ENCODE assay signal across 8 cellular contexts in the genomic region with DNA sequence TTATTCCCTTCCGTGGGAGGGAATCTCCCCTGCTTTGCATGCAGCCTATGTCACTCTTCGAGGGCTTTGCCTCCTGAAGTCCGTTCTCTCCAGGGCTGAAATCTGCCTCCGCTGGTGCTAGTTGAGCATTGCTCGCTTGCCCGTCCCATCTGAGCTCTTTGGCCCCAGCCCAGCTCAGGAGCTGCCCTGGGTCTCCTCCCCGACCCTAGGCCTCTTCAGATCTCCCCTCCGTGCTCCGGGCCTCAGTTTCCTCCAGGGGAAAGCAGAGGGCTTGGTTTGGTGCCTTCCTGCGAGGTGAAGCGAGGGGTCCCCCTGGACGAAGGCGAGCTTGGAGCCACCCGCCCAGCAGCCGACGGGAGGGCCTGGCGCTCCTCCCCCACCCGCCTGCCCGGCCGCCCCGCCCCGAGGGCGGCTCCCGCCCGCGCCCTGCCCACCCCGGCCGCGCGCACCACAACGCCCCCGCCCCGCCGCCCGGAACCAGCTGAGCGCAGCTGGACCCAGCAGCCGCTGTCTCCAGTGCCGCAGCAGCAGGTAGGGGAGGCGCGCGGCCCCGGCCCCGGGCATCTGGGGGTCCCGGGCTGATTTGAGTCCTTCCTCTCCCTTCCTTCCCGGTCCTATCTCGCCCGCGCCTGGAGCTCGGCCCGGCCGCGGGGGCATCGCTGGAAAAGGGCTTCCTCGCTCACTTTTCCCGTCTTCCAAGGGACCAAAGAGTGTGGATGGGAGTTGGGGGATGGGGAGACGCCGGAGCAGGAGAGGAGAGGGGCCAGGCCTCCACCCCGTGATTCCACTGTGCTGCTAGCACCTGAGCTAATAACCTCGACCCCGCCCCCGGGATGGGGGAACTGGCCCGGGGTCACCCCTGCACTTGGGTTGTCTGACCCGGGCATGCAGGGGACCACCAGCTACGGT. TPM values are rescaled to one million over a fixed set of nuclear protein-coding genes. Genes with fewer than 3 reads are reported as not detected.
DNase-seq lines count a peak whose midpoint lies in the region; ATAC-seq and TF ChIP-seq lines count a peak whose summit lies in the region.

A gene (plus strand): TSS at position 474 of the 909 bp plus-strand sequence. CDS start 33,810 bp downstream, outside the sequence.

- POLR2A ChIA-PET in activated B cell treated with CpG ODN at 0.5 μM for 24 hours (lab: Charles Lee): interaction anchor here (0.7 to 1.7 kb wide), 5 partner anchors 17 to 398 kb away, joined by 3 to 10 read pairs (median 3); a partner anchor contains a TSS

- H3K36me3 ChIP-seq in H7 (replicated peaks; ENCODE audit: control insufficient read depth, insufficient read depth, low read length) (no peaks in the 10 kb centered on the region), smooth muscle cell (ENCODE audit: low read depth) (no peaks in the 10 kb centered on the region)

- peak within 1 kb of the TSS; percentile 87 for H2AFZ ChIP-seq in smooth muscle cell (ENCODE audit: low read depth)

- H3K27me3 ChIP-seq in H7 (ENCODE audit: control insufficient read depth, insufficient read depth, low read length) (peaks cover 34% of the 10 kb centered on the region), smooth muscle cell (ENCODE audit: low read depth) (no peaks in the 10 kb centered on the region)

- H3K27me3 Mint-ChIP-seq in activated B cell treated with CpG ODN at 0.5 μM for 24 hours: no peaks in the 10 kb centered on the region

- peaks cover 35% of the 10 kb centered on the region for H3K4me1 ChIP-seq in smooth muscle cell (ENCODE audit: low read depth)

- TF ChIP-seq POLR2A in NB4 (IDR thresholded peaks at IDR 0.05; ENCODE audit: extremely low read depth, insufficient read length): peak; percentile 67

- TF ChIP-seq CTCF in NB4 (IDR thresholded peaks at IDR 0.05; ENCODE audit: low read depth, low read length): peak; percentile 1
- no peak for TF ChIP-seq CTCF in activated B cell treated with CpG ODN at 0.5 μM for 24 hours (IDR thresholded peaks at IDR 0.05)
- no peak for TF ChIP-seq CTCF in smooth muscle cell (IDR thresholded peaks at IDR 0.05; ENCODE audit: borderline replicate concordance, insufficient read depth, poor library complexity, severe bottlenecking)

- H3K9me3 ChIP-seq in smooth muscle cell (replicated peaks; ENCODE audit: low read depth): no peaks in the 10 kb centered on the region

- H3K36me3 Mint-ChIP-seq in activated B cell treated with CpG ODN at 0.5 μM for 24 hours (ENCODE audit: low read depth): no peaks in the 10 kb centered on the region

- peak within 1 kb of the TSS; percentile 66 for H3K9ac ChIP-seq in smooth muscle cell (ENCODE audit: low read depth)

- H3K4me2 ChIP-seq in smooth muscle cell: peak within 1 kb of the TSS; percentile 95

- H3K27ac Mint-ChIP-seq in activated B cell treated with CpG ODN at 0.5 μM for 24 hours: peak within 1 kb of the TSS; percentile 46

- peaks cover 37% of the 10 kb centered on the region for H3K79me2 ChIP-seq in smooth muscle cell (ENCODE audit: low read depth)

- H3F3A ChIP-seq in smooth muscle cell (ENCODE audit: low read depth): peaks cover 41% of the 10 kb centered on the region

- H3K9me3 Mint-ChIP-seq in activated B cell treated with CpG ODN at 0.5 μM for 24 hours: no peaks in the 10 kb centered on the region

- peaks cover 39% of the 10 kb centered on the region for H3K4me1 Mint-ChIP-seq in activated B cell treated with CpG ODN at 0.5 μM for 24 hours

- CTCF ChIA-PET in activated B cell treated with CpG ODN at 0.5 μM for 24 hours (lab: Charles Lee): interaction anchor here (0.8 to 2.8 kb wide), 5 partner anchors 9 to 251 kb away, joined by 3 to 14 read pairs (median 3); no protein-coding TSS in a partner anchor

- intact Hi-C loops in activated B cell treated with CpG ODN at 0.5 μM for 24 hours (cut with micrococcal nuclease): loop anchor here (1.0 to 5.0 kb wide), 2 partner anchors 10 to 99 kb away; no protein-coding TSS in a partner anchor

- DNase-seq in ELF-1 (ENCODE audit: low read depth, low spot score): peak; percentile 83
- DNase-seq in H7: peak; percentile 97
- DNase-seq in NB4 (ENCODE audit: low read depth): peak; percentile 82
- DNase-seq in activated B cell treated with CpG ODN at 0.5 μM for 24 hours: peak; percentile 60
- peak; percentile 40 for DNase-seq in cerebellar cortex (ENCODE audit: low spot score)
- DNase-seq in islet precursor cell: peak; percentile 88
- peak; percentile 60 for DNase-seq in smooth muscle cell (lab: John Stamatoyannopoulos, UW; ENCODE audit: unreplicated experiment)
- DNase-seq in GF-D8 (lab: John Stamatoyannopoulos, UW): no peak

- H4K20me1 ChIP-seq in smooth muscle cell (ENCODE audit: low read depth): peaks cover 23% of the 10 kb centered on the region

- ATAC-seq in activated B cell treated with CpG ODN at 0.5 μM for 24 hours (ENCODE audit: low read depth): peak; percentile 91

- H3K27ac ChIP-seq in smooth muscle cell (ENCODE audit: low read depth): peak within 1 kb of the TSS; percentile 93

- WGBS in smooth muscle cell (ENCODE audit: low lambda C conversion rate): 1% methylated on average over 59 of the region's 64 CpGs

- H3K4me3 Mint-ChIP-seq in activated B cell treated with CpG ODN at 0.5 μM for 24 hours: peak within 1 kb of the TSS; percentile 84

- H3K4me3 ChIP-seq in H7 (ENCODE audit: insufficient read depth, low read depth, low read length) (peak within 1 kb of the TSS; percentile 66), NB4 (ENCODE audit: low read depth, low read length) (peak within 1 kb of the TSS; percentile 81), smooth muscle cell (peak within 1 kb of the TSS; percentile 93)

RNA-seq across cellular contexts. Expression of the gene that starts here (rescaled TPM):
- 73.0 and 78.5 TPM in 2 replicates for total RNA-seq in H7 (2014; rRNA removed; shearing (Covaris generic))
- total RNA-seq in activated B cell treated with CpG ODN at 0.5 μM for 24 hours (21.9 and 26.5 TPM in 2 replicates), smooth muscle cell (337 and 430 TPM in 2 replicates)
- 529 and 685 TPM in 2 replicates for polyA plus RNA-seq in smooth muscle cell
